Comparison of ENCODE assay signal across 1 cellular context in genomic region chr20:16710781-16711180, GRCh38.
TF ChIP-seq lines count a peak whose summit lies in the region.

No MANE protein-coding gene starts in this region.

TF ChIP-seq in HepG2, 621 proteins besides CTCF, POLR2A, EP300 and RAD21 (continued from another document):
- TF ChIP-seq ARID4A (CRISPR knock-in tag; IDR thresholded peaks at IDR 0.05; ENCODE audit: borderline replicate concordance) (no peak), CHD2 (IDR thresholded peaks at IDR 0.05; ENCODE audit: low read depth, low read length) (no peak), ZNF567 (CRISPR knock-in tag; IDR thresholded peaks at IDR 0.05; ENCODE audit: borderline replicate concordance) (no peak), PRDM4 (CRISPR knock-in tag; IDR thresholded peaks at IDR 0.05; ENCODE audit: borderline replicate concordance) (no peak), GLI4 (CRISPR knock-in tag; IDR thresholded peaks at IDR 0.05; ENCODE audit: borderline replicate concordance) (no peak), ZNF746 (CRISPR knock-in tag; IDR thresholded peaks at IDR 0.05) (no peak), ZNF331 (CRISPR knock-in tag; IDR thresholded peaks at IDR 0.05) (no peak), RFX1 (IDR thresholded peaks at IDR 0.05) (no peak)
